8 cellular contexts compared by ENCODE assay signal in genomic region chr11:106021967-106022794, GRCh38. TPM values are rescaled to one million over a fixed set of nuclear protein-coding genes. Genes with fewer than 3 reads are reported as not detected.
DNase-seq lines count a peak whose midpoint lies in the region; ATAC-seq and TF ChIP-seq lines count a peak whose summit lies in the region.

Gene MSANTD4, minus strand, starts transcription at chr11:106022240. Its CDS starts 11,323 bp downstream, at chr11:106010917.

- peak within 1 kb of the TSS; percentile 83 for H3K4me3 ChIP-seq in BE2C (ENCODE audit: low read depth, low read length)

- peak; percentile 99 for DNase-seq in BE2C
- DNase-seq in NCI-H748 (lab: John Stamatoyannopoulos, UW; ENCODE audit: unreplicated experiment) = peak; percentile 97
- DNase-seq in activated CD4-positive, alpha-beta T cell treated with anti-CD3 and anti-CD28 coated beads, Interleukin-2, amount 50 U/mL, for 1 hour = peak; percentile 93
- peak; percentile 100 for DNase-seq in dedifferentiated amniotic fluid mesenchymal stem cell (ENCODE audit: extremely low spot score)
- DNase-seq in left kidney (ENCODE audit: low read depth, low spot score) = peak; percentile 99
- peak; percentile 94 to 98 for DNase-seq in stimulated activated CD4-positive, alpha-beta T cell treated with anti-CD3 and anti-CD28 coated beads, Interleukin-2, amount 100 ng/mL, for 24 hours

- H3K9me3 ChIP-seq in BE2C = no peaks in the 10 kb centered on the region

- no peaks in the 10 kb centered on the region for H3K27me3 ChIP-seq in BE2C

- H3K4me1 ChIP-seq in BE2C = peaks cover 3% of the 10 kb centered on the region; the same call in 1 of the 2 replicates

- ATAC-seq in GM19324 (IDR thresholded peaks at IDR 0.05; ENCODE audit: low FRiP score, unreplicated experiment) = peak; percentile 99
- ATAC-seq in HG03469 (IDR thresholded peaks at IDR 0.05; ENCODE audit: unreplicated experiment) = peak; percentile 97

- H3K36me3 ChIP-seq in BE2C = no peaks in the 10 kb centered on the region

- no peak for TF ChIP-seq CTCF in BE2C (IDR thresholded peaks at IDR 0.05; ENCODE audit: low read depth, low read length)

RNA-seq across cellular contexts. Expression of gene MSANTD4, which starts in this region (rescaled TPM):
- 33.1 TPM for polyA plus RNA-seq in BE2C (2012; ENCODE audit: insufficient read depth, insufficient read length, low read depth)

Comparison
In these comparisons a context has a peak if more than half of its experiments do, and no peak if none do; other contexts are left out.
1. Peak in every context shown above with its lines: DNase-seq, ATAC-seq and H3K4me3 ChIP-seq.